ENCODE assay signal across 18 cellular contexts in genomic region chr18:77482190-77482928, GRCh38.
A peak's percentile ranks its signal among the peaks of the same experiment; 100 is the strongest.
DNase-seq lines count a peak whose midpoint lies in the region; ATAC-seq and TF ChIP-seq lines count a peak whose summit lies in the region.
"Had no signal": no experiment of that assay in that cellular context is flagged by ENCODE, and none has a peak within 500 bp of the region (broad histone marks: within the 10 kb centered on the region; RNA-seq: fewer than 3 reads in every experiment).

No MANE protein-coding gene starts in this region.

- peaks cover 16% of the 10 kb centered on the region for H3K9me3 ChIP-seq in mammary epithelial cell (replicated peaks; ENCODE audit: insufficient read depth, low read length)
- no peaks in the 10 kb centered on the region for H3K9me3 ChIP-seq in CD8-positive, alpha-beta T cell (ENCODE audit: low read length)

- CTCF ChIA-PET in MCF 10A (lab: Yijun Ruan, JAX): no interaction called here
- CTCF ChIA-PET in mammary epithelial cell (lab: Charles Lee; ENCODE audit: low non-redundant PET): no interaction called here
- CTCF ChIA-PET in CD8-positive, alpha-beta T cell (lab: Charles Lee): no interaction called here

- no peaks in the 10 kb centered on the region for H3K36me3 Mint-ChIP-seq in MCF 10A (ENCODE audit: insufficient read depth, unreplicated experiment)
- no peaks in the 10 kb centered on the region for H3K36me3 Mint-ChIP-seq in CD8-positive, alpha-beta T cell
- H3K36me3 Mint-ChIP-seq in stimulated activated naive B cell treated with anti-CD40 and anti-IgM and Interleukin-4, amounts not matched to agents 10 μg/mL and 1 μg/mL and 100 μg/mL, for 72 hours: no peaks in the 10 kb centered on the region

- H3K9me3 Mint-ChIP-seq in MCF 10A (ENCODE audit: unreplicated experiment): peaks cover 6% of the 10 kb centered on the region
- no peaks in the 10 kb centered on the region for H3K9me3 Mint-ChIP-seq in CD8-positive, alpha-beta T cell
- peaks cover 6 to 9% of the 10 kb centered on the region in 2 donors for H3K9me3 Mint-ChIP-seq in stimulated activated naive B cell treated with anti-CD40 and anti-IgM and Interleukin-4, amounts not matched to agents 10 μg/mL and 1 μg/mL and 100 μg/mL, for 72 hours

- no peak overlapping the region for H2AFZ ChIP-seq in mammary epithelial cell (ENCODE audit: low read depth, low read length)

- H3K4me2 ChIP-seq in mammary epithelial cell (ENCODE audit: insufficient read depth, low read depth, low read length): no peak overlapping the region
- H3K4me2 ChIP-seq: BLaER1 treated with 17β-estradiol and CSF1 and Interleukin-3, amounts not matched to agents 10 nM and 100 nM had no signal

- H4K20me1 ChIP-seq in mammary epithelial cell (ENCODE audit: insufficient read depth, low read length): no peaks in the 10 kb centered on the region
- H4K20me1 ChIP-seq: BLaER1 treated with 17β-estradiol and CSF1 and Interleukin-3, amounts not matched to agents 10 nM and 100 nM had no signal

- no peaks in the 10 kb centered on the region for H3K4me1 ChIP-seq in mammary epithelial cell (ENCODE audit: insufficient read depth, low read length)
- H3K4me1 ChIP-seq in CD8-positive, alpha-beta T cell (ENCODE audit: insufficient read depth, low read length): no peaks in the 10 kb centered on the region

- intact Hi-C loops in MCF 10A (cut with micrococcal nuclease): no loop called here
- intact Hi-C loops in mammary epithelial cell (cut with micrococcal nuclease): no loop called here
- intact Hi-C loops in CD8-positive, alpha-beta T cell (cut with DNase I, micrococcal nuclease): no loop called here

- no peak overlapping the region for H3K4me3 ChIP-seq in mammary epithelial cell (replicated peaks in 1 of 3; ENCODE audit: insufficient read depth in 1 of 3, low read depth in 2 of 3, low read length in 3 of 3)
- H3K4me3 ChIP-seq in brain microvascular endothelial cell (ENCODE audit: low read depth, low read length): no peak overlapping the region
- no peak overlapping the region for H3K4me3 ChIP-seq in CD8-positive, alpha-beta T cell (ENCODE audit: low read depth, low read length)
- H3K4me3 ChIP-seq: BLaER1 treated with 17β-estradiol and CSF1 and Interleukin-3, amounts not matched to agents 10 nM and 100 nM; GM12878; K562 had no signal

- H3K27ac Mint-ChIP-seq in MCF 10A (ENCODE audit: low read depth, unreplicated experiment): peak overlapping the region; percentile 64
- H3K27ac Mint-ChIP-seq in CD8-positive, alpha-beta T cell: no peak overlapping the region
- H3K27ac Mint-ChIP-seq in stimulated activated naive B cell treated with anti-CD40 and anti-IgM and Interleukin-4, amounts not matched to agents 10 μg/mL and 1 μg/mL and 100 μg/mL, for 72 hours: no peak overlapping the region

- no peak overlapping the region for H3K9ac ChIP-seq in mammary epithelial cell (ENCODE audit: insufficient read depth, low read length)
- H3K9ac ChIP-seq: BLaER1 treated with 17β-estradiol and CSF1 and Interleukin-3, amounts not matched to agents 10 nM and 100 nM had no signal

- no peaks in the 10 kb centered on the region for H3K79me2 ChIP-seq in mammary epithelial cell (ENCODE audit: insufficient read depth, low read length)

- peaks cover 27% of the 10 kb centered on the region for H3K4me1 Mint-ChIP-seq in MCF 10A (ENCODE audit: insufficient read depth, unreplicated experiment)
- no peaks in the 10 kb centered on the region for H3K4me1 Mint-ChIP-seq in CD8-positive, alpha-beta T cell (ENCODE audit: low read depth)
- no peaks in the 10 kb centered on the region for H3K4me1 Mint-ChIP-seq in stimulated activated naive B cell treated with anti-CD40 and anti-IgM and Interleukin-4, amounts not matched to agents 10 μg/mL and 1 μg/mL and 100 μg/mL, for 72 hours

- dilution Hi-C loops in mammary epithelial cell (cut with HindIII; ENCODE audit: low sequenced_read_pairs): no loop called here

- DNase-seq in MCF 10A (ENCODE audit: unreplicated experiment): no peak
- DNase-seq in mammary epithelial cell: no peak
- DNase-seq in NCI-H69 (lab: John Stamatoyannopoulos, UW): peak; percentile 32
- peak; percentile 14 for DNase-seq in brain microvascular endothelial cell
- no peak for DNase-seq in CD8-positive, alpha-beta T cell
- DNase-seq in activated CD4-positive, alpha-beta T cell treated with anti-CD3 and anti-CD28 coated beads, Interleukin-2, amount 50 U/mL, for 4 hours: no peak
- DNase-seq in stimulated activated naive B cell treated with anti-CD40 and anti-IgM and Interleukin-4, amounts not matched to agents 10 μg/mL and 1 μg/mL and 100 μg/mL, for 72 hours: no peak
- DNase-seq: 8988T, COR-L47, NCI-H1048, NCI-H2029 treated with DMSO at 0.1 percent for 48 hours, NCI-H446, OCI-M1, RPMI8226 had no signal

- no peaks in the 10 kb centered on the region for H3K27me3 ChIP-seq in mammary epithelial cell (ENCODE audit: insufficient read depth, low read length)
- no peaks in the 10 kb centered on the region for H3K27me3 ChIP-seq in brain microvascular endothelial cell (replicated peaks)
- no peaks in the 10 kb centered on the region for H3K27me3 ChIP-seq in CD8-positive, alpha-beta T cell (ENCODE audit: insufficient read depth, low read length)
- H3K27me3 ChIP-seq: BLaER1 treated with 17β-estradiol and CSF1 and Interleukin-3, amounts not matched to agents 10 nM and 100 nM had no signal

- H3K27ac ChIP-seq in mammary epithelial cell (ENCODE audit: insufficient read depth, low read depth, low read length): no peak overlapping the region
- no peak overlapping the region for H3K27ac ChIP-seq in brain microvascular endothelial cell
- no peak overlapping the region for H3K27ac ChIP-seq in CD8-positive, alpha-beta T cell (ENCODE audit: low read depth, low read length)
- H3K27ac ChIP-seq: BLaER1 treated with 17β-estradiol and CSF1 and Interleukin-3, amounts not matched to agents 10 nM and 100 nM had no signal

- H3K27me3 Mint-ChIP-seq in MCF 10A (ENCODE audit: insufficient read depth, unreplicated experiment): no peaks in the 10 kb centered on the region
- peaks cover 16% of the 10 kb centered on the region for H3K27me3 Mint-ChIP-seq in CD8-positive, alpha-beta T cell (ENCODE audit: low read depth)
- H3K27me3 Mint-ChIP-seq in stimulated activated naive B cell treated with anti-CD40 and anti-IgM and Interleukin-4, amounts not matched to agents 10 μg/mL and 1 μg/mL and 100 μg/mL, for 72 hours: peaks cover 0 to 6% of the 10 kb centered on the region in 2 donors

- ATAC-seq in CD8-positive, alpha-beta T cell: no peak
- no peak for ATAC-seq in HG02642 (IDR thresholded peaks at IDR 0.05; ENCODE audit: poor library complexity, unreplicated experiment)
- no peak for ATAC-seq in stimulated activated naive B cell treated with anti-CD40 and anti-IgM and Interleukin-4, amounts not matched to agents 10 μg/mL and 1 μg/mL and 100 μg/mL, for 72 hours (replicated peaks)
- ATAC-seq: GM12878, K562 had no signal

- TF ChIP-seq CTCF in MCF 10A (IDR thresholded peaks at IDR 0.05; ENCODE audit: unreplicated experiment): no peak
- TF ChIP-seq CTCF in mammary epithelial cell (conservative IDR thresholded peaks at IDR 0.05 in 1 of 2, IDR thresholded peaks at IDR 0.05 in 1 of 2; ENCODE audit: extremely low read depth in 1 of 2, insufficient read depth in 1 of 2, low read depth in 1 of 2, low read length in 2 of 2): no peak
- no peak for TF ChIP-seq CTCF in brain microvascular endothelial cell (IDR thresholded peaks at IDR 0.05; ENCODE audit: low read depth, low read length, missing control alignments)
- TF ChIP-seq CTCF in CD8-positive, alpha-beta T cell (IDR thresholded peaks at IDR 0.05): no peak

- H3K36me3 ChIP-seq in mammary epithelial cell (ENCODE audit: insufficient read depth, low read length) (no peaks in the 10 kb centered on the region), brain microvascular endothelial cell (replicated peaks) (no peaks in the 10 kb centered on the region)
- H3K36me3 ChIP-seq in CD8-positive, alpha-beta T cell (ENCODE audit: insufficient read depth, low read length): no peaks in the 10 kb centered on the region
- H3K36me3 ChIP-seq: BLaER1 treated with 17β-estradiol and CSF1 and Interleukin-3, amounts not matched to agents 10 nM and 100 nM had no signal

- 58% methylated on average over 8 of the region's 9 CpGs for WGBS in mammary epithelial cell (ENCODE audit: low coverage, missing lambda C conversion rate)

- POLR2A ChIA-PET in MCF 10A (lab: Yijun Ruan, JAX): no interaction called here
- POLR2A ChIA-PET in CD8-positive, alpha-beta T cell (lab: Charles Lee): no interaction called here

- BruUV-seq in MCF 10A (replicated peaks; lab: Mats Ljungman, UMichigan) (no TSS peak), mammary epithelial cell (replicated peaks; lab: Mats Ljungman, UMichigan) (no TSS peak)

- H3K4me3 Mint-ChIP-seq in MCF 10A (ENCODE audit: unreplicated experiment): no peak overlapping the region
- no peak overlapping the region for H3K4me3 Mint-ChIP-seq in CD8-positive, alpha-beta T cell
- H3K4me3 Mint-ChIP-seq in stimulated activated naive B cell treated with anti-CD40 and anti-IgM and Interleukin-4, amounts not matched to agents 10 μg/mL and 1 μg/mL and 100 μg/mL, for 72 hours: no peak overlapping the region

- in situ Hi-C loops in mammary epithelial cell (cut with MboI; ENCODE audit: low sequenced_read_pairs in 2 of 2) (no loop called here), brain microvascular endothelial cell (cut with HindIII; ENCODE audit: low pct_ligation_motif_present, low sequenced_read_pairs) (no loop called here)

Comparison
In these comparisons a context has a peak if more than half of its experiments do, and no peak if none do; other contexts are left out.
1. DNase-seq: peak in NCI-H69 (single experiment) and brain microvascular endothelial cell (single experiment); none in MCF 10A (single experiment), mammary epithelial cell (single experiment), CD8-positive, alpha-beta T cell (0 of 7), activated CD4-positive, alpha-beta T cell treated with anti-CD3 and anti-CD28 coated beads, Interleukin-2, amount 50 U/mL, for 4 hours (0 of 2) and stimulated activated naive B cell treated with anti-CD40 and anti-IgM and Interleukin-4, amounts not matched to agents 10 μg/mL and 1 μg/mL and 100 μg/mL, for 72 hours (single experiment).